ENCODE assay signal across 8 cellular contexts in the genomic region with DNA sequence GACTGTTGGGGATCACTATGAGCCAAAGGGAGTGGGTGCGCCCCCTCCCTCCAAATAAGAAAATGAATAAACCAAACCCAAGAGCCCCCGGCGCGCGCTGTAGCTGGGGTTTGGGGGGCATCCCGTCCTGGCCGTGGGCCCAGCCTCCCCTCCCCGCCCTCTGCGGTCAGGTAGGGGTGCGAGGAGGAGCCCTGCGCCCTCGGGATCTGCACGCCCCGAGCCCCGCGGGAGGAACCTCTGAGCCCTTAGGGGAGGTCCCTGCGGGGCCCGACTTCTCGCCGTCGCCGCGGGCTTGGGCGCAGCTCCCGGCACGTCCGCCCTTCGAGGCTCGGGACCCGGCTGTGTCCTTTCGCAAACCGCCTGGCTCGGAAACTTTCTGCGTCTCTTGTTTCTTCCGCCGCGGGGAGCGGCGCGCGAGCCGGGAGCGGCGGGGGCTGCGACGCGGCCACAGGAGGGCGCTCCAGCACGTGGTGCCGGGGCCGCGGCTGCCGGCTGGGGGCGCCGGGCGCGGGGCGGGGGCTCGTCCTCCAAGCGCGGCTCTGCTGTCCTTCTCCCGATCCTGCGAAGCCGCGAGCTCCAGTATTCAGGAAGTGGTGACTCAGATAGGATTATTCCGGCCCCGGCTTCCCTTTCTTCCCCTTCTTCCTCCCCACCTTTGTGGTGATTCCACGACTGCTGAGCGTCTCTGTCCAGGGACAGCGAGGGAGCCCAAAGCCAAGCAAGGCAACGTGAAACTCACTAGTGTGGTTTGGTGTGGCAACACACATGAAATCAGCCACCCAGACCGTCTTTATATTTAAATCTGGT. TPM values are rescaled to one million over a fixed set of nuclear protein-coding genes. Genes with fewer than 3 reads are reported as not detected.
A peak's percentile ranks its signal among the peaks of the same experiment; 100 is the strongest.
DNase-seq lines count a peak whose midpoint lies in the region; ATAC-seq and TF ChIP-seq lines count a peak whose summit lies in the region.

No MANE protein-coding gene starts in this region.

- H3K9me3 Mint-ChIP-seq in endothelial cell (ENCODE audit: unreplicated experiment) = no peaks in the 10 kb centered on the region

- peaks cover 9% of the 10 kb centered on the region for H3K36me3 Mint-ChIP-seq in endothelial cell (ENCODE audit: low read depth, unreplicated experiment)

- peak; percentile 72 for DNase-seq in NK-92 treated with Interleukin-12 subunit alpha and Interleukin-12 subunit beta, amount 100 ng/mL, for 24 hours (lab: John Stamatoyannopoulos, UW)
- DNase-seq in NK-92 (lab: John Stamatoyannopoulos, UW; ENCODE audit: unreplicated experiment) = no peak
- DNase-seq in NCI-H82 (lab: John Stamatoyannopoulos, UW) = peak; percentile 85
- DNase-seq in activated CD8-positive, alpha-beta memory T cell treated with anti-CD3 and anti-CD28 coated beads, Interleukin-2, amount 50 U/mL, for 4 hours = peak; percentile 83
- peak; percentile 92 for DNase-seq in endothelial cell (ENCODE audit: low spot score)
- DNase-seq in middle frontal gyrus (ENCODE audit: extremely low spot score, low spot score) = peak; percentile 67
- peak; percentile 57 to 62 for DNase-seq in stimulated activated CD8-positive, alpha-beta memory T cell treated with anti-CD3 and anti-CD28 coated beads, Interleukin-2, amount 100 ng/mL, for 1 hour (ENCODE audit: low read depth in 2 of 2)

- H3K27me3 Mint-ChIP-seq in endothelial cell (ENCODE audit: unreplicated experiment) = peaks cover 12% of the 10 kb centered on the region

- H3K4me1 Mint-ChIP-seq in endothelial cell (ENCODE audit: unreplicated experiment) = peaks cover 31% of the 10 kb centered on the region

- peak overlapping the region; percentile 97 for H3K27ac Mint-ChIP-seq in endothelial cell (ENCODE audit: unreplicated experiment)

- peak; percentile 20 for ATAC-seq in HG03469 (IDR thresholded peaks at IDR 0.05; ENCODE audit: unreplicated experiment)

- H3K4me3 Mint-ChIP-seq in endothelial cell (ENCODE audit: unreplicated experiment) = peak overlapping the region; percentile 96

- peak; percentile 83 for TF ChIP-seq CTCF in endothelial cell (IDR thresholded peaks at IDR 0.05; ENCODE audit: unreplicated experiment)

RNA-seq across cellular contexts. Expression of a gene that starts 1.6 kb away (rescaled TPM):
- 39.7 TPM for total RNA-seq in endothelial cell (ENCODE audit: unreplicated experiment)

RNA-seq across cellular contexts. Expression of a gene that starts 12.3 kb away (rescaled TPM):
- 46.2 TPM for total RNA-seq in endothelial cell (ENCODE audit: unreplicated experiment)
